In genomic region chr6:37056439-37057127, GRCh38 we compare ENCODE assay signal across 1 cellular context.
TF ChIP-seq lines count a peak whose summit lies in the region.

No MANE protein-coding gene starts in this region.

TF ChIP-seq in HepG2, 621 proteins besides CTCF, POLR2A, EP300 and RAD21 (continued from another document):
- peak; percentile 93 for TF ChIP-seq ZKSCAN8 (CRISPR knock-in tag; IDR thresholded peaks at IDR 0.05; ENCODE audit: borderline replicate concordance)
- TF ChIP-seq ZNF605 (CRISPR knock-in tag; IDR thresholded peaks at IDR 0.05) = 0 out of 2 replicates have a peak, but pooled peaks have one; percentile 1
- peak; percentile 19; the same call in 1 of the 2 replicates for TF ChIP-seq KDM1A (CRISPR knock-in tag; IDR thresholded peaks at IDR 0.05)
- TF ChIP-seq ZNF691 (CRISPR knock-in tag; IDR thresholded peaks at IDR 0.05; ENCODE audit: borderline replicate concordance, low read depth) = 0 out of 2 replicates have a peak, but pooled peaks have one; percentile 31
- TF ChIP-seq FOSL2 (CRISPR knock-in tag; IDR thresholded peaks at IDR 0.05) = peak; percentile 86
- TF ChIP-seq EED (CRISPR knock-in tag; IDR thresholded peaks at IDR 0.05) = no peak
- peak; percentile 2 for TF ChIP-seq HNRNPLL (IDR thresholded peaks at IDR 0.05; ENCODE audit: low read depth, low read length, poor library complexity, severe bottlenecking)
- TF ChIP-seq ZKSCAN1 (IDR thresholded peaks at IDR 0.05; ENCODE audit: low read length) = peak; percentile 84
- TF ChIP-seq ZNF788 (CRISPR knock-in tag; IDR thresholded peaks at IDR 0.05; ENCODE audit: borderline replicate concordance) = no peak
- peak; percentile 20 for TF ChIP-seq TEAD3 (CRISPR knock-in tag; optimal IDR thresholded peaks at IDR 0.05; ENCODE audit: borderline replicate concordance)
- 0 out of 2 replicates have a peak, but pooled peaks have one; percentile 47 for TF ChIP-seq RARA (CRISPR knock-in tag; IDR thresholded peaks at IDR 0.05)
- no peak for TF ChIP-seq ARID2 (CRISPR knock-in tag; IDR thresholded peaks at IDR 0.05; ENCODE audit: borderline replicate concordance)
- 0 out of 2 replicates have a peak, but pooled peaks have one; percentile 29 for TF ChIP-seq IKZF5 (CRISPR knock-in tag; IDR thresholded peaks at IDR 0.05)
- 0 out of 2 replicates have a peak, but pooled peaks have one; percentile 22 for TF ChIP-seq MAX (IDR thresholded peaks at IDR 0.05)
- 0 out of 2 replicates have a peak, but pooled peaks have one; percentile 5 for TF ChIP-seq KDM2A (CRISPR knock-in tag; IDR thresholded peaks at IDR 0.05; ENCODE audit: borderline replicate concordance, low read depth)
- 0 out of 2 replicates have a peak, but pooled peaks have one; percentile 32 for TF ChIP-seq SAP130 (CRISPR knock-in tag; IDR thresholded peaks at IDR 0.05; ENCODE audit: low read depth)
- peak; percentile 19; the same call in 1 of the 2 replicates for TF ChIP-seq FOXA3 (CRISPR knock-in tag; IDR thresholded peaks at IDR 0.05)
- no peak for TF ChIP-seq NR0B2 (CRISPR knock-in tag; IDR thresholded peaks at IDR 0.05)
- peak; percentile 18; the same call in 1 of the 2 replicates for TF ChIP-seq FOSL1 (CRISPR knock-in tag; IDR thresholded peaks at IDR 0.05; ENCODE audit: borderline replicate concordance)
- no peak for TF ChIP-seq DRAP1 (CRISPR knock-in tag; IDR thresholded peaks at IDR 0.05)
TF ChIP-seq in HepG2: peak in this region for 22.
